In the genomic region with DNA sequence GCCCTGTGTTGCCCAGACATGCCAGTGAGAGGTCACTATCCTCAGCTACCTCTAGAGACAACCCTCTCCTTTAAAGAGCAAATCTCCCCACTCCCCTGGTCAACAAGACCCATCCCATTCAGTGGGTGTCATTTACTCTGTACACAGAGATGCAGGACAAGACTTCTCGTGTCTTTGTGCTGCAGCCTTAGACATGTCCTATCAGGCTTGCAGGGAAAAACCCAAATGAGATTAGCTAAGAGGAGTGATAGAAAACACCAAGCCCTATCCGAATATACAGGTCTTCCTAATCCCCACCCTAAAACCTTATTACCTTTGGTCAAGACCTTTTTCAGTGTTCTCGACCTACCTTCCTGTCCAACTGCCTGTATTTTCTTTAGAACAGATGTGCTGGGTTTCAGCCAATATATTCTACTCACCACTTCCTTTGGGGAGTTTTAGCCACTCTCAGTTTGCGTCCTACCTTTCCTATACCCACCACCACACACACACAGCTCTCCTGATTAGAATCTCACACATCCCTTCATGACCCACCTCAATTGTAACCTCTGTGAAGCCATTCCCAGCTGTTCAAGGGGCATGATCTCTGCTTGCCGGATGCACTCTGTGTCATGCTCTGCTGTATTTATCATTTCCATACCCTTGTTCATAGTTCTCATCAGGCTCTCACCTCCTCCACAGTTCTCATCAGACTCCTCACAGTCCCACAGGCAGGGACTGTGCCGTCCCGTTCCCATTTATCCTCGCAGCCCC, we compare ENCODE assay signal across 9 cellular contexts. TPM values are rescaled to one million over a fixed set of nuclear protein-coding genes. Genes with fewer than 3 reads are reported as not detected.
DNase-seq lines count a peak whose midpoint lies in the region; ATAC-seq, FAIRE-seq and TF ChIP-seq lines count a peak whose summit lies in the region.
"Had no signal": no experiment of that assay in that cellular context is flagged by ENCODE, and none has a peak within 500 bp of the region (broad histone marks: within the 10 kb centered on the region; RNA-seq: fewer than 3 reads in every experiment).

No MANE protein-coding gene starts in this region.

- H3K4me1 ChIP-seq in ACC112 (ENCODE audit: control insufficient read depth, insufficient read depth, low read length, unreplicated experiment) (peaks cover 87% of the 10 kb centered on the region), mammary epithelial cell (ENCODE audit: insufficient read depth, low read length) (peaks cover 53% of the 10 kb centered on the region), upper lobe of right lung (peaks cover 21% of the 10 kb centered on the region)

- no peaks in the 10 kb centered on the region for H4K20me1 ChIP-seq in mammary epithelial cell (ENCODE audit: insufficient read depth, low read length)

- H3K79me2 ChIP-seq in ACC112 (ENCODE audit: control insufficient read depth, insufficient read depth, low read length, unreplicated experiment) (peaks cover 97% of the 10 kb centered on the region), mammary epithelial cell (ENCODE audit: insufficient read depth, low read length) (peaks cover 48% of the 10 kb centered on the region)

- TF ChIP-seq CTCF in mammary epithelial cell (conservative IDR thresholded peaks at IDR 0.05 in 1 of 2, IDR thresholded peaks at IDR 0.05 in 1 of 2; ENCODE audit: extremely low read depth in 1 of 2, insufficient read depth in 1 of 2, low read depth in 1 of 2, low read length in 2 of 2) (no peak), upper lobe of right lung (IDR thresholded peaks at IDR 0.05) (no peak)

- peak overlapping the region; percentile 96 for H3K27ac ChIP-seq in ACC112 (ENCODE audit: low read depth, low read length)
- H3K27ac ChIP-seq in mammary epithelial cell (ENCODE audit: insufficient read depth, low read depth, low read length), result peak overlapping the region; percentile 24
- H3K27ac ChIP-seq in upper lobe of right lung, result no peak overlapping the region

- in situ Hi-C loops in mammary epithelial cell (cut with MboI; ENCODE audit: low sequenced_read_pairs in 2 of 2), result no loop called here

- no peak overlapping the region for H3K9ac ChIP-seq in mammary epithelial cell (ENCODE audit: insufficient read depth, low read length)

- H3K36me3 ChIP-seq in ACC112 (ENCODE audit: insufficient read depth, low read length), result peaks cover 16% of the 10 kb centered on the region; the same call in 1 of the 2 replicates
- peaks cover 2% of the 10 kb centered on the region for H3K36me3 ChIP-seq in mammary epithelial cell (ENCODE audit: insufficient read depth, low read length)
- H3K36me3 ChIP-seq in upper lobe of right lung, result peaks cover 6% of the 10 kb centered on the region

- BruUV-seq in mammary epithelial cell (replicated peaks; lab: Mats Ljungman, UMichigan), result no TSS peak

- intact Hi-C loops in mammary epithelial cell (cut with micrococcal nuclease), result loop anchor here (2.0 kb wide), 1 partner anchor 30 kb away; no protein-coding TSS in a partner anchor
- intact Hi-C loops in upper lobe of right lung (cut with DNase I), result no loop called here

- ATAC-seq in HG03139 (IDR thresholded peaks at IDR 0.05; ENCODE audit: unreplicated experiment) (peak; percentile 56), upper lobe of right lung (no peak)

- H3K27me3 ChIP-seq in ACC112 (ENCODE audit: insufficient read depth, low read length) (no peaks in the 10 kb centered on the region), mammary epithelial cell (ENCODE audit: insufficient read depth, low read length) (no peaks in the 10 kb centered on the region), upper lobe of right lung (no peaks in the 10 kb centered on the region)

- peak; percentile 91 for FAIRE-seq in GM19239 (lab: Jason Lieb, UNC)

- no peak for DNase-seq in GM19239 (ENCODE audit: insufficient read length, low spot score)
- DNase-seq in mammary epithelial cell, result peak; percentile 77
- DNase-seq in upper lobe of right lung, result no peak
- DNase-seq in DMS153 (lab: John Stamatoyannopoulos, UW), result no peak
- no peak for DNase-seq in SIG-M5 (lab: John Stamatoyannopoulos, UW)
- no peak for DNase-seq in COLO829 (ENCODE audit: low spot score)
- DNase-seq: naive B cell had no signal

- H3K4me2 ChIP-seq in mammary epithelial cell (ENCODE audit: insufficient read depth, low read depth, low read length), result peak overlapping the region; percentile 54

- WGBS in mammary epithelial cell (ENCODE audit: low coverage, missing lambda C conversion rate), result 70% methylated on average over 7 of the region's 8 CpGs

- H3K9me3 ChIP-seq in mammary epithelial cell (replicated peaks; ENCODE audit: insufficient read depth, low read length) (no peaks in the 10 kb centered on the region), upper lobe of right lung (no peaks in the 10 kb centered on the region)

- dilution Hi-C loops in mammary epithelial cell (cut with HindIII; ENCODE audit: low sequenced_read_pairs), result no loop called here

- H2AFZ ChIP-seq in ACC112 (ENCODE audit: low read length, unreplicated experiment) (no peak overlapping the region), mammary epithelial cell (ENCODE audit: low read depth, low read length) (no peak overlapping the region)

- H3K4me3 ChIP-seq in ACC112 (ENCODE audit: low read depth, low read length) (no peak overlapping the region; the same call in 1 of the 2 replicates), mammary epithelial cell (replicated peaks in 1 of 3; ENCODE audit: insufficient read depth in 1 of 3, low read depth in 2 of 3, low read length in 3 of 3) (no peak overlapping the region), upper lobe of right lung (no peak overlapping the region)

- CTCF ChIA-PET in mammary epithelial cell (lab: Charles Lee; ENCODE audit: low non-redundant PET), result no interaction called here

RNA-seq across cellular contexts. Expression of a gene that starts 39.7 kb away (rescaled TPM):
- total RNA-seq in mammary epithelial cell (10 to 100 TPM; 12.5 to 16.9 TPM), upper lobe of right lung (24.2 TPM)
- polyA plus RNA-seq in mammary epithelial cell, result 13.8 TPM
- polyA minus RNA-seq in mammary epithelial cell, result 39.2 TPM
